Comparison of ENCODE assay signal across 23 cellular contexts in genomic region chr20:24479595-24479994, GRCh38. TPM values are rescaled to one million over a fixed set of nuclear protein-coding genes. Genes with fewer than 3 reads are reported as not detected.
DNase-seq lines count a peak whose midpoint lies in the region; ATAC-seq, FAIRE-seq and TF ChIP-seq lines count a peak whose summit lies in the region.
"Had no signal": no experiment of that assay in that cellular context is flagged by ENCODE, and none has a peak within 500 bp of the region (broad histone marks: within the 10 kb centered on the region; RNA-seq: fewer than 3 reads in every experiment).

No MANE protein-coding gene starts in this region.

- ATAC-seq in GM23338 (peak; percentile 60), HG03469 (IDR thresholded peaks at IDR 0.05; ENCODE audit: unreplicated experiment) (no peak)
- ATAC-seq: SK-N-SH treated with all-trans-retinoic acid at 6 μM for 48 hours, T-cell had no signal

- no peaks in the 10 kb centered on the region for H3K9me2 ChIP-seq in GM23338 (ENCODE audit: insufficient read depth)

- H3K27me3 Mint-ChIP-seq in GM23338 (ENCODE audit: insufficient read depth, low read depth, poor library complexity), result peaks cover 11% of the 10 kb centered on the region
- no peaks in the 10 kb centered on the region for H3K27me3 Mint-ChIP-seq in astrocyte (ENCODE audit: low read depth, unreplicated experiment)

- no peaks in the 10 kb centered on the region for H3K27me3 ChIP-seq in GM23338 (ENCODE audit: insufficient read depth)
- H3K27me3 ChIP-seq in astrocyte (ENCODE audit: insufficient read depth, low read length), result no peaks in the 10 kb centered on the region
- H3K27me3 ChIP-seq in iPS-15b (ENCODE audit: control insufficient read depth, insufficient read depth, low read length), result peaks cover 5% of the 10 kb centered on the region
- H3K27me3 ChIP-seq in small intestine (ENCODE audit: control insufficient read depth in 2 of 2, insufficient read depth in 2 of 2, low read length in 2 of 2), result no peaks in the 10 kb centered on the region
- H3K27me3 ChIP-seq: BLaER1 had no signal

- no peaks in the 10 kb centered on the region for H3F3A ChIP-seq in GM23338 (replicated peaks; ENCODE audit: low read depth)

- WGBS in small intestine, 3 donors, result 71 to 80% (median 76%) methylated on average over 4 of the region's 4 CpGs

- no peaks in the 10 kb centered on the region for H3K9me3 ChIP-seq in astrocyte (ENCODE audit: insufficient read depth, low read depth, low read length)
- H3K9me3 ChIP-seq in iPS-15b (ENCODE audit: control insufficient read depth, insufficient read depth, low read length), result no peaks in the 10 kb centered on the region
- H3K9me3 ChIP-seq in small intestine (ENCODE audit: control insufficient read depth, low read depth), result no peaks in the 10 kb centered on the region
- H3K9me3 ChIP-seq: BLaER1 had no signal

- FAIRE-seq in astrocyte (lab: Jason Lieb, UNC) (no peak), small intestine (lab: Jason Lieb, UNC) (no peak)

- H3K9ac ChIP-seq in astrocyte (ENCODE audit: low read length) (no peak overlapping the region), iPS-15b (ENCODE audit: low read depth, low read length) (peak overlapping the region; percentile 8)
- H3K9ac ChIP-seq: BLaER1 had no signal

- TF ChIP-seq CTCF in GM23338 (conservative IDR thresholded peaks at IDR 0.05; ENCODE audit: low read depth in 2 of 2), result peak; percentile 20 to 25; a peak in 2 of 4 replicates
- TF ChIP-seq CTCF in astrocyte (IDR thresholded peaks at IDR 0.05; ENCODE audit: insufficient read depth, low read depth, low read length), result no peak

- H3K36me3 Mint-ChIP-seq in GM23338 (ENCODE audit: low read depth), result 0 out of 3 replicates have a peak, but pooled peaks cover 6% of the 10 kb centered on the region
- peaks cover 2% of the 10 kb centered on the region for H3K36me3 Mint-ChIP-seq in astrocyte (ENCODE audit: low read depth, unreplicated experiment)
- H3K36me3 Mint-ChIP-seq: T-cell had no signal

- H3K79me2 ChIP-seq in GM23338 (replicated peaks; ENCODE audit: insufficient read depth) (peaks cover 55% of the 10 kb centered on the region), astrocyte (ENCODE audit: insufficient read depth, low read length) (peaks cover 52% of the 10 kb centered on the region)

- H3K4me3 ChIP-seq in GM23338 (no peak overlapping the region), astrocyte (ENCODE audit: insufficient read depth, low read depth, low read length) (no peak overlapping the region), iPS-15b (ENCODE audit: low read depth, low read length) (no peak overlapping the region), small intestine (ENCODE audit: low read depth in 1 of 2, low read length in 2 of 2) (no peak overlapping the region)
- H3K4me3 ChIP-seq: BLaER1 had no signal

- H3K27ac Mint-ChIP-seq in GM23338, result no peak overlapping the region
- H3K27ac Mint-ChIP-seq in astrocyte (ENCODE audit: unreplicated experiment), result peak overlapping the region; percentile 3
- H3K27ac Mint-ChIP-seq: CD4-positive, alpha-beta T cell; T-cell had no signal

- peaks cover 31% of the 10 kb centered on the region for H3K4me1 Mint-ChIP-seq in GM23338
- H3K4me1 Mint-ChIP-seq in astrocyte (ENCODE audit: low read depth, unreplicated experiment), result peaks cover 18% of the 10 kb centered on the region
- H3K4me1 Mint-ChIP-seq: T-cell had no signal

- 0 out of 2 replicates have a peak, but pooled peaks cover 12% of the 10 kb centered on the region for H4K20me1 ChIP-seq in GM23338 (replicated peaks; ENCODE audit: insufficient read depth)
- H4K20me1 ChIP-seq in astrocyte (ENCODE audit: insufficient read depth, low read length), result peaks cover 39% of the 10 kb centered on the region
- H4K20me1 ChIP-seq: BLaER1 had no signal

- H3K9me3 Mint-ChIP-seq in GM23338, result no peaks in the 10 kb centered on the region
- no peaks in the 10 kb centered on the region for H3K9me3 Mint-ChIP-seq in astrocyte (ENCODE audit: unreplicated experiment)
- H3K9me3 Mint-ChIP-seq: CD4-positive, alpha-beta T cell; T-cell had no signal

- DNase-seq in GM23338 (ENCODE audit: low spot score) (peak; percentile 31), astrocyte (ENCODE audit: low read depth) (no peak), substantia nigra (lab: John Stamatoyannopoulos, UW) (no peak), DMS79 (lab: John Stamatoyannopoulos, UW) (no peak), small intestine (no peak)
- DNase-seq: CD4-positive, alpha-beta T cell; COR-L47; GF-D8; H7; KBM-7; MM.1S; NCI-H1048; NCI-H1436 treated with DMSO at 0.1 percent for 48 hours; NCI-H1930; NCI-H69; T-cell had no signal

- H3K4me2 ChIP-seq in GM23338 (no peak overlapping the region), astrocyte (ENCODE audit: low read length) (no peak overlapping the region)
- H3K4me2 ChIP-seq: BLaER1 had no signal

- H3K36me3 ChIP-seq in GM23338 (ENCODE audit: insufficient read depth) (no peaks in the 10 kb centered on the region), astrocyte (ENCODE audit: insufficient read depth, low read length) (no peaks in the 10 kb centered on the region), iPS-15b (ENCODE audit: control insufficient read depth, insufficient read depth, low read length) (no peaks in the 10 kb centered on the region), small intestine (ENCODE audit: control insufficient read depth in 2 of 2, insufficient read depth in 2 of 2, low read length in 2 of 2) (no peaks in the 10 kb centered on the region)
- H3K36me3 ChIP-seq: BLaER1 had no signal

- H3K4me1 ChIP-seq in GM23338 (ENCODE audit: insufficient read depth) (peaks cover 9% of the 10 kb centered on the region; the same call in 1 of the 2 replicates), astrocyte (ENCODE audit: insufficient read depth, low read length) (no peaks in the 10 kb centered on the region), iPS-15b (ENCODE audit: control insufficient read depth, insufficient read depth, low read length) (peaks cover 2% of the 10 kb centered on the region), small intestine (ENCODE audit: control insufficient read depth in 2 of 2, insufficient read depth in 1 of 2, low read depth in 1 of 2, low read length in 1 of 2) (no peaks in the 10 kb centered on the region)
- H3K4me1 ChIP-seq: BLaER1 had no signal

- H3K4me3 Mint-ChIP-seq in GM23338, result no peak overlapping the region
- H3K4me3 Mint-ChIP-seq in astrocyte (ENCODE audit: unreplicated experiment), result no peak overlapping the region
- H3K4me3 Mint-ChIP-seq: CD4-positive, alpha-beta T cell; T-cell had no signal

- H2AFZ ChIP-seq in GM23338, result no peak overlapping the region
- H2AFZ ChIP-seq in astrocyte (ENCODE audit: low read depth, low read length), result no peak overlapping the region

- H3K27ac ChIP-seq in GM23338 (ENCODE audit: low read depth), result no peak overlapping the region
- H3K27ac ChIP-seq in astrocyte (ENCODE audit: low read depth, low read length), result no peak overlapping the region
- H3K27ac ChIP-seq in substantia nigra (ENCODE audit: low read depth, low read length, poor library complexity, severe bottlenecking), result peak overlapping the region; percentile 18
- H3K27ac ChIP-seq in small intestine (ENCODE audit: low read depth in 1 of 2, low read length in 1 of 2), result no peak overlapping the region
- H3K27ac ChIP-seq: BLaER1, HL-60 had no signal

TF ChIP-seq in GM23338, 12 proteins besides CTCF, POLR2A, EP300 and RAD21 (continues in another document):
- no peak for TF ChIP-seq ETS1 (IDR thresholded peaks at IDR 0.05)

RNA-seq across cellular contexts. Expression of gene SYNDIG1, which starts 10.2 kb away (rescaled TPM):
- 4.8 and 7.4 TPM in 2 replicates for total RNA-seq in GM23338 (2014; rRNA removed; shearing (Covaris generic))
- polyA plus RNA-seq in GM23338 (2016; fragmentation: Nextera tagmentation; extraction: Ambion mirVana) (2.8 and 3.0 TPM in 2 replicates), small intestine (1 to 10 TPM in 1 of 3 donors, under 1 TPM in 1, not detected in 1; 0.90 to 1.9 TPM)
- 5.7 and 8.7 TPM in 2 replicates for total RNA-seq in astrocyte
- total RNA-seq: CD4-positive, alpha-beta T cell; HT-29; NCI-H460; T-cell had no signal
